1 cellular context compared by ENCODE assay signal in genomic region chr4:177489847-177490246, GRCh38.
TF ChIP-seq lines count a peak whose summit lies in the region.

No MANE protein-coding gene starts in this region.

TF ChIP-seq in GM12878, 131 proteins besides CTCF, POLR2A, EP300 and RAD21 (continued from another document):
- TF ChIP-seq POU2F2 (IDR thresholded peaks at IDR 0.05; ENCODE audit: borderline replicate concordance, low read depth, low read length) (no peak), FOS (IDR thresholded peaks at IDR 0.05; ENCODE audit: borderline replicate concordance, extremely low read depth, insufficient read length) (no peak)
TF ChIP-seq in GM12878: peak in this region for 0.
